In the genomic region with DNA sequence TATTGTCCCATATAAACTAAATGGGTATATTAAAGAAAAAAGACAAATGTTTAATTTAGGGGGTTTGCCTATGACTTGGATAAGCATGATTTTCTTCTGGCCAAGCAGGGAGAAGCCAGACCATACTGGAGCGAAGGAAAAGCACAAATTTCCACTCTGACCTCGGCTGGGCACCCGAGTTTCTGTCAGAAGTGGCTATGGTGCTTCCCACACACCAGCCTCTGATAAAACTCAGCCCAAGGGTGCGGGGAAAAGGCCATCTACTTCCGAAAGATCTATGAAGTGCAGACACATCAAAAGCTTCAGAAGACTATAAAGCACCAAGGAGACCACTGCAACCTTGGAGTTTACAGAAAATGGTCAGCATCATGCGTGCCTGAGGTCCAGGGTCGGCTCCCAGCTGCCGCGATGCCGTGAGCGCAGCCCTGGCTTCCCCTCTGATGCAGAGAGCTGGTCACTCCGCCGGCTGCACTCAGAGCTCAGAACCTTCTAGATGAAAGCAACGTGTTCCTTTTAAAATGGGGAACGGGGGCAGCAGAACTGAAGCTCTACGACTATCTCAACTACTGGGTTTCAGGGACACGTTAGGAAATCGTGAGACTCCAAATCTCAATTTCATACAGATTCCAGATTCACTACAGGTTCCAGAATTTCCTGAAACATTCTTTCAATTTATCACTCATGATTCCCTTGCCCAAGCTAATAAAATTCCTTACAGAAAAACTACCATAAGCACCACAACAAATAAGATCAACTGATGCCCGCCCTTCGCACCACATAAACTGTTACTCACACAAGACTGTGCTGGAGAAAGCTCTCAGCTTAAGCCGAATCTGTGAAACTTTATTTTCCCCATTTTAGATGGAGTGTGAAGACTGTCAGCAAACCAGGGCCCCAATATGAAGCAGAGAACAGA, we compare ENCODE assay signal across 1 cellular context.
TF ChIP-seq lines count a peak whose summit lies in the region.

No MANE protein-coding gene starts in this region.

TF ChIP-seq in GM23338, 12 proteins besides CTCF, POLR2A, EP300 and RAD21 (continued from another document):
- TF ChIP-seq, protein P1, sequence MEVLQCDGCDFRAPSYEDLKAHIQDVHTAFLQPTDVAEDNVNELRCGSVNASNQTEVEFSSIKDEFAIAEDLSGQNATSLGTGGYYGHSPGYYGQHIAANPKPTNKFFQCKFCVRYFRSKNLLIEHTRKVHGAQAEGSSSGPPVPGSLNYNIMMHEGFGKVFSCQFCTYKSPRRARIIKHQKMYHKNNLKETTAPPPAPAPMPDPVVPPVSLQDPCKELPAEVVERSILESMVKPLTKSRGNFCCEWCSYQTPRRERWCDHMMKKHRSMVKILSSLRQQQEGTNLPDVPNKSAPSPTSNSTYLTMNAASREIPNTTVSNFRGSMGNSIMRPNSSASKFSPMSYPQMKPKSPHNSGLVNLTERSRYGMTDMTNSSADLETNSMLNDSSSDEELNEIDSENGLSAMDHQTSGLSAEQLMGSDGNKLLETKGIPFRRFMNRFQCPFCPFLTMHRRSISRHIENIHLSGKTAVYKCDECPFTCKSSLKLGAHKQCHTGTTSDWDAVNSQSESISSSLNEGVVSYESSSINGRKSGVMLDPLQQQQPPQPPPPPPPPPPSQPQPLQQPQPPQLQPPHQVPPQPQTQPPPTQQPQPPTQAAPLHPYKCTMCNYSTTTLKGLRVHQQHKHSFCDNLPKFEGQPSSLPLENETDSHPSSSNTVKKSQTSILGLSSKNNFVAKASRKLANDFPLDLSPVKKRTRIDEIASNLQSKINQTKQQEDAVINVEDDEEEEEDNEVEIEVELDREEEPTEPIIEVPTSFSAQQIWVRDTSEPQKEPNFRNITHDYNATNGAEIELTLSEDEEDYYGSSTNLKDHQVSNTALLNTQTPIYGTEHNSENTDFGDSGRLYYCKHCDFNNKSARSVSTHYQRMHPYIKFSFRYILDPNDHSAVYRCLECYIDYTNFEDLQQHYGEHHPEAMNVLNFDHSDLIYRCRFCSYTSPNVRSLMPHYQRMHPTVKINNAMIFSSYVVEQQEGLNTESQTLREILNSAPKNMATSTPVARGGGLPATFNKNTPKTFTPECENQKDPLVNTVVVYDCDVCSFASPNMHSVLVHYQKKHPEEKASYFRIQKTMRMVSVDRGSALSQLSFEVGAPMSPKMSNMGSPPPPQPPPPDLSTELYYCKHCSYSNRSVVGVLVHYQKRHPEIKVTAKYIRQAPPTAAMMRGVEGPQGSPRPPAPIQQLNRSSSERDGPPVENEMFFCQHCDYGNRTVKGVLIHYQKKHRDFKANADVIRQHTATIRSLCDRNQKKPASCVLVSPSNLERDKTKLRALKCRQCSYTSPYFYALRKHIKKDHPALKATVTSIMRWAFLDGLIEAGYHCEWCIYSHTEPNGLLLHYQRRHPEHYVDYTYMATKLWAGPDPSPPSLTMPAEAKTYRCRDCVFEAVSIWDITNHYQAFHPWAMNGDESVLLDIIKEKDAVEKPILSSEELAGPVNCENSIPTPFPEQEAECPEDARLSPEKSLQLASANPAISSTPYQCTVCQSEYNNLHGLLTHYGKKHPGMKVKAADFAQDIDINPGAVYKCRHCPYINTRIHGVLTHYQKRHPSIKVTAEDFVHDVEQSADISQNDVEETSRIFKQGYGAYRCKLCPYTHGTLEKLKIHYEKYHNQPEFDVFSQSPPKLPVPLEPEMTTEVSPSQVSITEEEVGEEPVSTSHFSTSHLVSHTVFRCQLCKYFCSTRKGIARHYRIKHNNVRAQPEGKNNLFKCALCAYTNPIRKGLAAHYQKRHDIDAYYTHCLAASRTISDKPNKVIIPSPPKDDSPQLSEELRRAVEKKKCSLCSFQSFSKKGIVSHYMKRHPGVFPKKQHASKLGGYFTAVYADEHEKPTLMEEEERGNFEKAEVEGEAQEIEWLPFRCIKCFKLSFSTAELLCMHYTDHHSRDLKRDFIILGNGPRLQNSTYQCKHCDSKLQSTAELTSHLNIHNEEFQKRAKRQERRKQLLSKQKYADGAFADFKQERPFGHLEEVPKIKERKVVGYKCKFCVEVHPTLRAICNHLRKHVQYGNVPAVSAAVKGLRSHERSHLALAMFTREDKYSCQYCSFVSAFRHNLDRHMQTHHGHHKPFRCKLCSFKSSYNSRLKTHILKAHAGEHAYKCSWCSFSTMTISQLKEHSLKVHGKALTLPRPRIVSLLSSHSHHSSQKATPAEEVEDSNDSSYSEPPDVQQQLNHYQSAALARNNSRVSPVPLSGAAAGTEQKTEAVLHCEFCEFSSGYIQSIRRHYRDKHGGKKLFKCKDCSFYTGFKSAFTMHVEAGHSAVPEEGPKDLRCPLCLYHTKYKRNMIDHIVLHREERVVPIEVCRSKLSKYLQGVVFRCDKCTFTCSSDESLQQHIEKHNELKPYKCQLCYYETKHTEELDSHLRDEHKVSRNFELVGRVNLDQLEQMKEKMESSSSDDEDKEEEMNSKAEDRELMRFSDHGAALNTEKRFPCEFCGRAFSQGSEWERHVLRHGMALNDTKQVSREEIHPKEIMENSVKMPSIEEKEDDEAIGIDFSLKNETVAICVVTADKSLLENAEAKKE (CRISPR knock-in tag; IDR thresholded peaks at IDR 0.05): no peak
- no peak for TF ChIP-seq CREB1 (CRISPR knock-in tag; IDR thresholded peaks at IDR 0.05; ENCODE audit: low read depth)
- no peak for TF ChIP-seq JUNB (IDR thresholded peaks at IDR 0.05; ENCODE audit: unreplicated experiment)
- TF ChIP-seq STAT1 (IDR thresholded peaks at IDR 0.05; ENCODE audit: unreplicated experiment): no peak
- TF ChIP-seq POLR2AphosphoS5 (IDR thresholded peaks at IDR 0.05; ENCODE audit: low read depth): no peak
- TF ChIP-seq, protein P2, sequence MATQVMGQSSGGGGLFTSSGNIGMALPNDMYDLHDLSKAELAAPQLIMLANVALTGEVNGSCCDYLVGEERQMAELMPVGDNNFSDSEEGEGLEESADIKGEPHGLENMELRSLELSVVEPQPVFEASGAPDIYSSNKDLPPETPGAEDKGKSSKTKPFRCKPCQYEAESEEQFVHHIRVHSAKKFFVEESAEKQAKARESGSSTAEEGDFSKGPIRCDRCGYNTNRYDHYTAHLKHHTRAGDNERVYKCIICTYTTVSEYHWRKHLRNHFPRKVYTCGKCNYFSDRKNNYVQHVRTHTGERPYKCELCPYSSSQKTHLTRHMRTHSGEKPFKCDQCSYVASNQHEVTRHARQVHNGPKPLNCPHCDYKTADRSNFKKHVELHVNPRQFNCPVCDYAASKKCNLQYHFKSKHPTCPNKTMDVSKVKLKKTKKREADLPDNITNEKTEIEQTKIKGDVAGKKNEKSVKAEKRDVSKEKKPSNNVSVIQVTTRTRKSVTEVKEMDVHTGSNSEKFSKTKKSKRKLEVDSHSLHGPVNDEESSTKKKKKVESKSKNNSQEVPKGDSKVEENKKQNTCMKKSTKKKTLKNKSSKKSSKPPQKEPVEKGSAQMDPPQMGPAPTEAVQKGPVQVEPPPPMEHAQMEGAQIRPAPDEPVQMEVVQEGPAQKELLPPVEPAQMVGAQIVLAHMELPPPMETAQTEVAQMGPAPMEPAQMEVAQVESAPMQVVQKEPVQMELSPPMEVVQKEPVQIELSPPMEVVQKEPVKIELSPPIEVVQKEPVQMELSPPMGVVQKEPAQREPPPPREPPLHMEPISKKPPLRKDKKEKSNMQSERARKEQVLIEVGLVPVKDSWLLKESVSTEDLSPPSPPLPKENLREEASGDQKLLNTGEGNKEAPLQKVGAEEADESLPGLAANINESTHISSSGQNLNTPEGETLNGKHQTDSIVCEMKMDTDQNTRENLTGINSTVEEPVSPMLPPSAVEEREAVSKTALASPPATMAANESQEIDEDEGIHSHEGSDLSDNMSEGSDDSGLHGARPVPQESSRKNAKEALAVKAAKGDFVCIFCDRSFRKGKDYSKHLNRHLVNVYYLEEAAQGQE (IDR thresholded peaks at IDR 0.05; ENCODE audit: unreplicated experiment): no peak
- TF ChIP-seq, protein P3, sequence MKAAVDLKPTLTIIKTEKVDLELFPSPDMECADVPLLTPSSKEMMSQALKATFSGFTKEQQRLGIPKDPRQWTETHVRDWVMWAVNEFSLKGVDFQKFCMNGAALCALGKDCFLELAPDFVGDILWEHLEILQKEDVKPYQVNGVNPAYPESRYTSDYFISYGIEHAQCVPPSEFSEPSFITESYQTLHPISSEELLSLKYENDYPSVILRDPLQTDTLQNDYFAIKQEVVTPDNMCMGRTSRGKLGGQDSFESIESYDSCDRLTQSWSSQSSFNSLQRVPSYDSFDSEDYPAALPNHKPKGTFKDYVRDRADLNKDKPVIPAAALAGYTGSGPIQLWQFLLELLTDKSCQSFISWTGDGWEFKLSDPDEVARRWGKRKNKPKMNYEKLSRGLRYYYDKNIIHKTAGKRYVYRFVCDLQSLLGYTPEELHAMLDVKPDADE (IDR thresholded peaks at IDR 0.05): no peak
- no peak for TF ChIP-seq EZH2 (IDR thresholded peaks at IDR 0.05; ENCODE audit: low read depth, unreplicated experiment)
- TF ChIP-seq EZH2phosphoT487 (IDR thresholded peaks at IDR 0.05; ENCODE audit: unreplicated experiment): no peak
